ENCODE assay signal across 9 cellular contexts in genomic region chr6:19463925-19464324, GRCh38.
"Had no signal": no experiment of that assay in that cellular context is flagged by ENCODE, and none has a peak within 500 bp of the region (broad histone marks: within the 10 kb centered on the region; RNA-seq: fewer than 3 reads in every experiment).

No MANE protein-coding gene starts in this region.

- H3K4me1 ChIP-seq: HAP-1 had no signal

- DNase-seq: GM23248, GOT3, H7, HFFc6, IMR-90 had no signal

- FAIRE-seq: HTR-8/SVneo, K562 had no signal

- ATAC-seq: HCT116, K562 had no signal

- H3K4me3 ChIP-seq: GM23248, HAP-1, K562 had no signal

- H3K9ac ChIP-seq: GM23248 had no signal

- H3K9me3 ChIP-seq: HAP-1 had no signal

- H3K27ac ChIP-seq: GM23248 had no signal

- H2AFZ ChIP-seq: GM23248 had no signal

- H3K36me3 ChIP-seq: HAP-1 had no signal
